Comparison of ENCODE assay signal across 9 cellular contexts in genomic region chr6:89116702-89117101, GRCh38. TPM values are rescaled to one million over a fixed set of nuclear protein-coding genes. Genes with fewer than 3 reads are reported as not detected.
DNase-seq lines count a peak whose midpoint lies in the region; ATAC-seq and TF ChIP-seq lines count a peak whose summit lies in the region.
"Had no signal": no experiment of that assay in that cellular context is flagged by ENCODE, and none has a peak within 500 bp of the region (broad histone marks: within the 10 kb centered on the region; RNA-seq: fewer than 3 reads in every experiment).

No MANE protein-coding gene starts in this region.

- H3K27me3 ChIP-seq in ACC112 (ENCODE audit: insufficient read depth, low read length) (0 out of 2 replicates have a peak, but pooled peaks cover 9% of the 10 kb centered on the region), HUES64 (ENCODE audit: insufficient read depth, low read length) (peaks cover 40% of the 10 kb centered on the region)

- H3K36me3 Mint-ChIP-seq in chondrocyte (ENCODE audit: low read depth) = no peaks in the 10 kb centered on the region
- H3K36me3 Mint-ChIP-seq in naive thymus-derived CD8-positive, alpha-beta T cell = peaks cover 0 to 2% (median 0%) of the 10 kb centered on the region in 3 donors

- H3K36me3 ChIP-seq in ACC112 (ENCODE audit: insufficient read depth, low read length) (no peaks in the 10 kb centered on the region), HUES64 (ENCODE audit: insufficient read depth, low read length) (no peaks in the 10 kb centered on the region)

- POLR2A ChIA-PET in naive thymus-derived CD8-positive, alpha-beta T cell (lab: Charles Lee) = interaction anchor here (1.1 to 1.6 kb wide), 3 partner anchors 33 to 37 kb away, joined by 3 to 8 read pairs (median 6); partner anchors contain the start of gene PNRC1

- H3K9me3 ChIP-seq in HUES64 (ENCODE audit: insufficient read depth, low read depth, low read length) = no peaks in the 10 kb centered on the region

- H3K27ac Mint-ChIP-seq in chondrocyte (ENCODE audit: unreplicated experiment) = no peak overlapping the region
- peak overlapping the region in 6 of 10 donors; percentile 0 to 81 (median 65) for H3K27ac Mint-ChIP-seq in naive thymus-derived CD8-positive, alpha-beta T cell

- in situ Hi-C loops in ACHN (cut with HindIII; ENCODE audit: low pct_ligation_motif_present, low pct_unique_long_range_greater_than_20kb, low sequenced_read_pairs) = no loop called here

- H3K4me3 Mint-ChIP-seq in chondrocyte (ENCODE audit: unreplicated experiment) = peak overlapping the region; percentile 82
- H3K4me3 Mint-ChIP-seq in naive thymus-derived CD8-positive, alpha-beta T cell = peak overlapping the region; percentile 76 to 91 (median 86)

- 95% methylated on average over 3 of the region's 6 CpGs for WGBS in HUES64

- no peak for DNase-seq in chondrocyte (ENCODE audit: low spot score)
- no peak for DNase-seq in naive thymus-derived CD8-positive, alpha-beta T cell
- DNase-seq in DMS153 (lab: John Stamatoyannopoulos, UW) = no peak
- DNase-seq in NCI-H748 (lab: John Stamatoyannopoulos, UW; ENCODE audit: unreplicated experiment) = no peak
- no peak for DNase-seq in kidney glomerular epithelial cell (lab: John Stamatoyannopoulos, UW)
- DNase-seq in ACHN = no peak
- DNase-seq: NCI-H524 treated with DMSO at 0.1 percent for 48 hours had no signal

- H3K4me1 ChIP-seq in ACC112 (ENCODE audit: control insufficient read depth, insufficient read depth, low read length, unreplicated experiment) (no peaks in the 10 kb centered on the region), HUES64 (ENCODE audit: insufficient read depth, low read length) (peaks cover 7% of the 10 kb centered on the region; the same call in 1 of the 2 replicates)

- H3K9ac ChIP-seq in HUES64 (ENCODE audit: low read depth, low read length) = peak overlapping the region; percentile 74; the same call in 1 of the 2 replicates

- no peak for ATAC-seq in naive thymus-derived CD8-positive, alpha-beta T cell

- no peak overlapping the region for H2AFZ ChIP-seq in ACC112 (ENCODE audit: low read length, unreplicated experiment)

- peak overlapping the region; percentile 95 for H3K4me3 ChIP-seq in ACC112 (ENCODE audit: low read depth, low read length)
- H3K4me3 ChIP-seq in HUES64 (ENCODE audit: low read length) = peak overlapping the region; percentile 95

- no peaks in the 10 kb centered on the region for H3K9me3 Mint-ChIP-seq in chondrocyte (ENCODE audit: low read depth)
- no peaks in the 10 kb centered on the region for H3K9me3 Mint-ChIP-seq in naive thymus-derived CD8-positive, alpha-beta T cell

- no peaks in the 10 kb centered on the region for H3K27me3 Mint-ChIP-seq in chondrocyte (ENCODE audit: low read depth)
- peaks cover 0 to 8% (median 0%) of the 10 kb centered on the region in 5 donors for H3K27me3 Mint-ChIP-seq in naive thymus-derived CD8-positive, alpha-beta T cell

- TF ChIP-seq CTCF in chondrocyte (IDR thresholded peaks at IDR 0.05) = no peak

- H3K27ac ChIP-seq in ACC112 (ENCODE audit: low read depth, low read length) (no peak overlapping the region), HUES64 (ENCODE audit: low read depth, low read length) (no peak overlapping the region)

- no peaks in the 10 kb centered on the region for H3K79me2 ChIP-seq in ACC112 (ENCODE audit: control insufficient read depth, insufficient read depth, low read length, unreplicated experiment)

- H3K4me1 Mint-ChIP-seq in chondrocyte (ENCODE audit: low read depth) = peaks cover 11% of the 10 kb centered on the region
- H3K4me1 Mint-ChIP-seq in naive thymus-derived CD8-positive, alpha-beta T cell = peaks cover 8 to 11% (median 10%) of the 10 kb centered on the region in 4 donors

RNA-seq across cellular contexts. Expression of gene SRSF12, which starts 1.2 kb away (rescaled TPM):
- polyA plus RNA-seq in HUES64 (2013, experiment 1 of 2) = 5.8 TPM
- polyA plus RNA-seq in HUES64 (2013, experiment 2 of 2) = 9.2 TPM
- 2.9 to 5.9 TPM (median 4.8 TPM) in 3 replicates for total RNA-seq in chondrocyte
- total RNA-seq in naive thymus-derived CD8-positive, alpha-beta T cell = not detected
- under 1 TPM in 2 of 3 donors, not detected in 1; 0.05 to 0.20 TPM for polyA plus RNA-seq in naive thymus-derived CD8-positive, alpha-beta T cell

RNA-seq across cellular contexts. Expression of gene PM20D2, which starts 29.2 kb away (rescaled TPM):
- 3.5 TPM for polyA plus RNA-seq in HUES64 (2013, experiment 1 of 2)
- 3.7 TPM for polyA plus RNA-seq in HUES64 (2013, experiment 2 of 2)
- total RNA-seq in chondrocyte = 6.2 to 9.8 TPM (median 6.3 TPM) in 3 replicates
- total RNA-seq in naive thymus-derived CD8-positive, alpha-beta T cell = 10 to 100 TPM; 12.7 to 13.3 TPM
- 10 to 100 TPM in 1 of 3 donors, 1 to 10 TPM in 2; 8.9 to 11.9 (median 9.9) TPM for polyA plus RNA-seq in naive thymus-derived CD8-positive, alpha-beta T cell

RNA-seq across cellular contexts. Expression of gene PNRC1, which starts 36.2 kb away (rescaled TPM):
- 20.1 TPM for polyA plus RNA-seq in HUES64 (2013, experiment 1 of 2)
- 30.3 TPM for polyA plus RNA-seq in HUES64 (2013, experiment 2 of 2)
- total RNA-seq in chondrocyte = 104 to 115 TPM (median 111 TPM) in 3 replicates
- 100 to 1,000 TPM; 645 to 699 TPM for total RNA-seq in naive thymus-derived CD8-positive, alpha-beta T cell
- polyA plus RNA-seq in naive thymus-derived CD8-positive, alpha-beta T cell = 100 to 1,000 TPM; 561 to 737 (median 604) TPM
